8 cellular contexts compared by ENCODE assay signal in the genomic region with DNA sequence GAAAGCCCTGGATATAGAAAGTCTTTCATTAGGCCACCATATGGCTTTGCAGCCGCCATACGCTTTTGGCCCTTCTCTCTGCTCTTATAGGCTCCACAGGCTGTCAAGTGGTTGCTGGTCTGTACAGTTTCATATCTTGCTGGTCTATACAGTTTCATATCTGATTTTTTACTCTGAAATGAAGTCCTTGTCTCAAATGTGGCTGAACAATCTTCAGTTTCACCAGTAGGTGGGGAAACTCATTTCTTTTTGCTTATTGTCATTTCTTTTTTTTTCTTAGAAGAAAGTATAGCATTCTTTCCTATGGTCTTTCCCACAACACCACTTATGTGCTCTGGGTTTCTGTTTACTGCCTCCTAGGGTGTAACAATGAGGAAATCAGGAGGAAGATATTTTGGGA.
DNase-seq lines count a peak whose midpoint lies in the region; ATAC-seq, FAIRE-seq and TF ChIP-seq lines count a peak whose summit lies in the region.

No MANE protein-coding gene starts in this region.

- TF ChIP-seq CTCF in AG10803 (conservative IDR thresholded peaks at IDR 0.05; ENCODE audit: low read length): peak; percentile 27
- peak; percentile 43 for TF ChIP-seq CTCF in Loucy (conservative IDR thresholded peaks at IDR 0.05; ENCODE audit: low read length)
- no peak for TF ChIP-seq CTCF in bronchial epithelial cell (IDR thresholded peaks at IDR 0.05; ENCODE audit: insufficient read depth, low read length, severe bottlenecking)

- no peaks in the 10 kb centered on the region for H3K4me1 Mint-ChIP-seq in effector memory CD8-positive, alpha-beta T cell (ENCODE audit: low read depth in 2 of 2)

- H3K27me3 ChIP-seq in Loucy (ENCODE audit: insufficient read depth, low read length, poor library complexity, severe bottlenecking) (no peaks in the 10 kb centered on the region), bronchial epithelial cell (ENCODE audit: control insufficient read depth, insufficient read depth, low read length) (no peaks in the 10 kb centered on the region)

- H3K36me3 Mint-ChIP-seq in effector memory CD8-positive, alpha-beta T cell (ENCODE audit: insufficient read depth): no peaks in the 10 kb centered on the region

- H2AFZ ChIP-seq in Loucy (ENCODE audit: low read length): no peak overlapping the region

- H4K20me1 ChIP-seq in Loucy (ENCODE audit: insufficient read depth, low read length, poor library complexity, severe bottlenecking): no peaks in the 10 kb centered on the region

- H3K36me3 ChIP-seq in Loucy (ENCODE audit: insufficient read depth, low read length) (no peaks in the 10 kb centered on the region), bronchial epithelial cell (ENCODE audit: control insufficient read depth, insufficient read depth, low read length) (no peaks in the 10 kb centered on the region)

- H3K4me1 ChIP-seq in Loucy (ENCODE audit: insufficient read depth, low read length, poor library complexity, severe bottlenecking): no peaks in the 10 kb centered on the region

- H3K4me3 ChIP-seq in AG10803 (ENCODE audit: low read length) (no peak overlapping the region), Loucy (ENCODE audit: low read length, poor library complexity, severe bottlenecking) (no peak overlapping the region), bronchial epithelial cell (ENCODE audit: low read depth, low read length) (no peak overlapping the region)

- no peaks in the 10 kb centered on the region for H3K27me3 Mint-ChIP-seq in effector memory CD8-positive, alpha-beta T cell

- H3K79me2 ChIP-seq in Loucy (ENCODE audit: insufficient read depth, low read length): no peaks in the 10 kb centered on the region

- no peaks in the 10 kb centered on the region for H3K9me2 ChIP-seq in Loucy (replicated peaks; ENCODE audit: low read depth, low read length)

- no peak overlapping the region for H3K4me3 Mint-ChIP-seq in effector memory CD8-positive, alpha-beta T cell

- peaks cover 0 to 3% of the 10 kb centered on the region in 2 donors for H3K9me3 Mint-ChIP-seq in effector memory CD8-positive, alpha-beta T cell

- no peak overlapping the region for H3K9ac ChIP-seq in Loucy (ENCODE audit: low read depth, low read length, poor library complexity, severe bottlenecking)

- no peak for FAIRE-seq in bronchial epithelial cell (lab: Jason Lieb, UNC)
- FAIRE-seq in RCC 7860 (lab: Jason Lieb, UNC): no peak

- H3K9me3 ChIP-seq in Loucy (ENCODE audit: insufficient read depth, low read depth, low read length): no peaks in the 10 kb centered on the region

- H3F3A ChIP-seq in Loucy (ENCODE audit: low read depth): no peaks in the 10 kb centered on the region

- ATAC-seq in GM21360 (IDR thresholded peaks at IDR 0.05; ENCODE audit: unreplicated experiment): peak; percentile 78
- no peak for ATAC-seq in effector memory CD8-positive, alpha-beta T cell (replicated peaks)
- ATAC-seq in HG03139 (IDR thresholded peaks at IDR 0.05; ENCODE audit: unreplicated experiment): no peak

- DNase-seq in AG10803 (ENCODE audit: low read depth): no peak
- DNase-seq in bronchial epithelial cell (ENCODE audit: low read depth): peak; percentile 17
- DNase-seq in effector memory CD8-positive, alpha-beta T cell: no peak
- DNase-seq in RCC 7860 (ENCODE audit: low spot score): no peak
- no peak for DNase-seq in pons (ENCODE audit: low spot score)

- H3K4me2 ChIP-seq in Loucy (ENCODE audit: low read depth, low read length, poor library complexity, severe bottlenecking): no peak overlapping the region

- no peak overlapping the region for H3K27ac Mint-ChIP-seq in effector memory CD8-positive, alpha-beta T cell
